1 cellular context compared by ENCODE assay signal in genomic region chr6:57317060-57317943, GRCh38.
TF ChIP-seq lines count a peak whose summit lies in the region.

Gene PRIM2 (plus strand): TSS chr6:57317630. CDS start chr6:57318446, 816 bp downstream.

TF ChIP-seq in HepG2, 621 proteins besides CTCF, POLR2A, EP300 and RAD21 (continued from another document and continues in another):
- TF ChIP-seq GMEB1 (CRISPR knock-in tag; IDR thresholded peaks at IDR 0.05; ENCODE audit: borderline replicate concordance) = no peak
- peak; percentile 90 for TF ChIP-seq ZFP90 (CRISPR knock-in tag; IDR thresholded peaks at IDR 0.05; ENCODE audit: borderline replicate concordance)
- 0 out of 2 replicates have a peak, but pooled peaks have one; percentile 46 for TF ChIP-seq ZNF609 (CRISPR knock-in tag; IDR thresholded peaks at IDR 0.05; ENCODE audit: borderline replicate concordance)
- no peak for TF ChIP-seq FOXP1 (IDR thresholded peaks at IDR 0.05)
- no peak for TF ChIP-seq FOXP1 (CRISPR knock-in tag; IDR thresholded peaks at IDR 0.05)
- 0 out of 2 replicates have a peak, but pooled peaks have one; percentile 40 for TF ChIP-seq ZNF775 (CRISPR knock-in tag; IDR thresholded peaks at IDR 0.05; ENCODE audit: borderline replicate concordance)
- TF ChIP-seq ZSCAN29 (CRISPR knock-in tag; conservative IDR thresholded peaks at IDR 0.05) = 0 out of 2 replicates have a peak, but pooled peaks have one; percentile 54
- TF ChIP-seq ZNF850 (CRISPR knock-in tag; conservative IDR thresholded peaks at IDR 0.05) = 0 out of 2 replicates have a peak, but pooled peaks have one; percentile 85
- TF ChIP-seq ZNF503 (CRISPR knock-in tag; IDR thresholded peaks at IDR 0.05) = peak; percentile 60; the same call in 1 of the 2 replicates
- TF ChIP-seq PRDM10 (CRISPR knock-in tag; IDR thresholded peaks at IDR 0.05; ENCODE audit: low read depth) = peak; percentile 57; the same call in 1 of the 2 replicates
- TF ChIP-seq RORA (CRISPR knock-in tag; IDR thresholded peaks at IDR 0.05) = no peak
- TF ChIP-seq SIN3B (IDR thresholded peaks at IDR 0.05; ENCODE audit: low read length) = peak; percentile 95
- peak; percentile 70 for TF ChIP-seq ATF7-NPFF (CRISPR knock-in tag; IDR thresholded peaks at IDR 0.05; ENCODE audit: low read depth)
- TF ChIP-seq SMAD3 (CRISPR knock-in tag; IDR thresholded peaks at IDR 0.05) = 0 out of 2 replicates have a peak, but pooled peaks have one; percentile 58
- peak; percentile 87 for TF ChIP-seq ZNF280B (CRISPR knock-in tag; IDR thresholded peaks at IDR 0.05; ENCODE audit: borderline replicate concordance)
- no peak for TF ChIP-seq MNT (IDR thresholded peaks at IDR 0.05)
- no peak for TF ChIP-seq ZNF547 (CRISPR knock-in tag; IDR thresholded peaks at IDR 0.05)
- peak; percentile 71 for TF ChIP-seq TEAD3 (CRISPR knock-in tag; optimal IDR thresholded peaks at IDR 0.05; ENCODE audit: borderline replicate concordance)
- peak; percentile 87; the same call in 1 of the 2 replicates for TF ChIP-seq GATA4 (IDR thresholded peaks at IDR 0.05; ENCODE audit: borderline replicate concordance, low read depth)
- TF ChIP-seq ZNF281 (CRISPR knock-in tag; IDR thresholded peaks at IDR 0.05; ENCODE audit: borderline replicate concordance) = peak; percentile 52; the same call in 1 of the 2 replicates
- TF ChIP-seq ZMYM4 (CRISPR knock-in tag; IDR thresholded peaks at IDR 0.05) = peak; percentile 89
- TF ChIP-seq ZNF446 (CRISPR knock-in tag; IDR thresholded peaks at IDR 0.05) = no peak
- no peak; the same call in 1 of the 2 replicates for TF ChIP-seq SAFB2 (CRISPR knock-in tag; IDR thresholded peaks at IDR 0.05; ENCODE audit: borderline replicate concordance, low read depth)
- TF ChIP-seq ZNF710 (CRISPR knock-in tag; IDR thresholded peaks at IDR 0.05; ENCODE audit: borderline replicate concordance) = peak; percentile 42; the same call in 1 of the 2 replicates
- peak; percentile 52; the same call in 1 of the 2 replicates for TF ChIP-seq NKX3-1 (CRISPR knock-in tag; IDR thresholded peaks at IDR 0.05)
- peak; percentile 97 for TF ChIP-seq GATAD1 (CRISPR knock-in tag; IDR thresholded peaks at IDR 0.05)
- TF ChIP-seq ZBTB2 (CRISPR knock-in tag; IDR thresholded peaks at IDR 0.05; ENCODE audit: low read depth) = no peak
- TF ChIP-seq SALL2 (CRISPR knock-in tag; IDR thresholded peaks at IDR 0.05) = peak; percentile 71; the same call in 1 of the 2 replicates
- TF ChIP-seq ISL2 (CRISPR knock-in tag; IDR thresholded peaks at IDR 0.05) = peak; percentile 65
- TF ChIP-seq ZBTB21 (CRISPR knock-in tag; IDR thresholded peaks at IDR 0.05) = no peak
- no peak for TF ChIP-seq ZKSCAN1 (IDR thresholded peaks at IDR 0.05; ENCODE audit: low read length)
- no peak for TF ChIP-seq HOXD1 (CRISPR knock-in tag; IDR thresholded peaks at IDR 0.05)
- TF ChIP-seq MIER3 (CRISPR knock-in tag; IDR thresholded peaks at IDR 0.05; ENCODE audit: borderline replicate concordance) = peak; percentile 50; the same call in 1 of the 2 replicates
- peak; percentile 66; the same call in 1 of the 3 replicates for TF ChIP-seq MXI1 (IDR thresholded peaks at IDR 0.05; ENCODE audit: borderline replicate concordance, low read depth, low read length)
- no peak; the same call in 1 of the 2 replicates for TF ChIP-seq PPARG (CRISPR knock-in tag; conservative IDR thresholded peaks at IDR 0.05)
